In the genomic region with DNA sequence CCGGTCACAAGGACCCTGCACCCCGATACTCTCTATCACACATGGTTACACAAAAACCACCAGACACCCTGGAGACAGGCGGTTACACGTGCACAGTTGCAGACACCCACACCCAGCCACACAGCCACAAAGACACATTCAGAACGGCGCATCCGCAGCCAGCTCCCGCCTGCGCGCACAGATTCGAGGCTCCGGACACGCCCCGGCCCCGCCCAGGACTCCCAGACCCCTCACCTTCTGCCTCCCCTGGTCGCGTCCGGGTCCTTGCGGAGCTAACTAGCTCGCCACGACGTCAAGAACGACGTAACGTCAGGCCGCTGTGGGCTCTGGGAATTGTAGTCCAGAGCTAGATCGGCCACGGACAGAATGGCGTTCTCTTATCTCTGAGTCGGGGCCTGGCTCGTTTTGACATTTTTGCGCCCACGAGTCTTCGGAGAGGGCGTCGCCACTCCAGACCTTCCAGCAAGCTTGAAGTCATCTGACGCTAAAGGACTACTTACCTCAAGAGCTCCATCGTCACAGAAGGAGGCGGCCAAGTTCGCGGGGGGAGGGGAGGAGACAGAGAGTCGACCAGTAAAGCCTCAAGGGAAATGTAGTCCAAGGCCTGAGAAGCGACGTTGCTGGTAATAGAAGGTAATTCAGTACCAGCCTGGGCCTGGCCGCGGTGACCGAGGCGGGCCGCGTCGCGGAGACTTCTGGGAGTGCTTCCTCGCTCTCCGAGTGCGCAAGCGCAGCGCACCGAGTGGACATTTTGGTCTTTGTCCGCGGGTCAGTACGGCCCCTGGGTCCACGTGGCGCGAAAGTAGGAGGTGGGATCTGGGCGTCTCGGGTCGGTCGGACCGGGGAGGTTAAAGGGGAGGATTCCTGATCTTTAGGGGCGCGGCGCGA, we compare ENCODE assay signal across 1 cellular context.
A peak's percentile ranks its signal among the peaks of the same experiment; 100 is the strongest.
TF ChIP-seq lines count a peak whose summit lies in the region.

A gene (plus strand): TSS at position 719 of the 888 bp plus-strand sequence. CDS start 21,335 bp downstream, outside the sequence.
A gene (minus strand): TSS at position 278 of the 888 bp plus-strand sequence. CDS start 12,680 bp downstream, outside the sequence.

TF ChIP-seq in K562, 482 proteins besides CTCF, POLR2A, EP300 and RAD21 (continued from another document and continues in another):
- TF ChIP-seq, protein P1, sequence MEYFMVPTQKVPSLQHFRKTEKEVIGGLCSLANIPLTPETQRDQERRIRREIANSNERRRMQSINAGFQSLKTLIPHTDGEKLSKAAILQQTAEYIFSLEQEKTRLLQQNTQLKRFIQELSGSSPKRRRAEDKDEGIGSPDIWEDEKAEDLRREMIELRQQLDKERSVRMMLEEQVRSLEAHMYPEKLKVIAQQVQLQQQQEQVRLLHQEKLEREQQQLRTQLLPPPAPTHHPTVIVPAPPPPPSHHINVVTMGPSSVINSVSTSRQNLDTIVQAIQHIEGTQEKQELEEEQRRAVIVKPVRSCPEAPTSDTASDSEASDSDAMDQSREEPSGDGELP (CRISPR knock-in tag; IDR thresholded peaks at IDR 0.05; ENCODE audit: borderline replicate concordance), result peak; percentile 80; the same call in 1 of the 2 replicates
- TF ChIP-seq, protein P2, sequence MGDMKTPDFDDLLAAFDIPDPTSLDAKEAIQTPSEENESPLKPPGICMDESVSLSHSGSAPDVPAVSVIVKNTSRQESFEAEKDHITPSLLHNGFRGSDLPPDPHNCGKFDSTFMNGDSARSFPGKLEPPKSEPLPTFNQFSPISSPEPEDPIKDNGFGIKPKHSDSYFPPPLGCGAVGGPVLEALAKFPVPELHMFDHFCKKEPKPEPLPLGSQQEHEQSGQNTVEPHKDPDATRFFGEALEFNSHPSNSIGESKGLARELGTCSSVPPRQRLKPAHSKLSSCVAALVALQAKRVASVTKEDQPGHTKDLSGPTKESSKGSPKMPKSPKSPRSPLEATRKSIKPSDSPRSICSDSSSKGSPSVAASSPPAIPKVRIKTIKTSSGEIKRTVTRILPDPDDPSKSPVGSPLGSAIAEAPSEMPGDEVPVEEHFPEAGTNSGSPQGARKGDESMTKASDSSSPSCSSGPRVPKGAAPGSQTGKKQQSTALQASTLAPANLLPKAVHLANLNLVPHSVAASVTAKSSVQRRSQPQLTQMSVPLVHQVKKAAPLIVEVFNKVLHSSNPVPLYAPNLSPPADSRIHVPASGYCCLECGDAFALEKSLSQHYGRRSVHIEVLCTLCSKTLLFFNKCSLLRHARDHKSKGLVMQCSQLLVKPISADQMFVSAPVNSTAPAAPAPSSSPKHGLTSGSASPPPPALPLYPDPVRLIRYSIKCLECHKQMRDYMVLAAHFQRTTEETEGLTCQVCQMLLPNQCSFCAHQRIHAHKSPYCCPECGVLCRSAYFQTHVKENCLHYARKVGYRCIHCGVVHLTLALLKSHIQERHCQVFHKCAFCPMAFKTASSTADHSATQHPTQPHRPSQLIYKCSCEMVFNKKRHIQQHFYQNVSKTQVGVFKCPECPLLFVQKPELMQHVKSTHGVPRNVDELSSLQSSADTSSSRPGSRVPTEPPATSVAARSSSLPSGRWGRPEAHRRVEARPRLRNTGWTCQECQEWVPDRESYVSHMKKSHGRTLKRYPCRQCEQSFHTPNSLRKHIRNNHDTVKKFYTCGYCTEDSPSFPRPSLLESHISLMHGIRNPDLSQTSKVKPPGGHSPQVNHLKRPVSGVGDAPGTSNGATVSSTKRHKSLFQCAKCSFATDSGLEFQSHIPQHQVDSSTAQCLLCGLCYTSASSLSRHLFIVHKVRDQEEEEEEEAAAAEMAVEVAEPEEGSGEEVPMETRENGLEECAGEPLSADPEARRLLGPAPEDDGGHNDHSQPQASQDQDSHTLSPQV (IDR thresholded peaks at IDR 0.05), result no peak
- TF ChIP-seq HNRNPUL1 (IDR thresholded peaks at IDR 0.05; ENCODE audit: low read length) (no peak), ZNF165 (CRISPR knock-in tag; IDR thresholded peaks at IDR 0.05; ENCODE audit: borderline replicate concordance) (no peak), NCOA1 (IDR thresholded peaks at IDR 0.05; ENCODE audit: low read depth) (no peak; the same call in 1 of the 2 replicates), RBM22 (IDR thresholded peaks at IDR 0.05; ENCODE audit: low read depth, low read length, poor library complexity, severe bottlenecking) (no peak), TCFL5 (CRISPR knock-in tag; conservative IDR thresholded peaks at IDR 0.05) (no peak), CAMTA2 (CRISPR knock-in tag; conservative IDR thresholded peaks at IDR 0.05) (no peak), POU5F1 (IDR thresholded peaks at IDR 0.05; ENCODE audit: borderline replicate concordance, low read depth, low read length, partially characterized antibody) (no peak), TCF7 (IDR thresholded peaks at IDR 0.05; ENCODE audit: borderline replicate concordance) (0 out of 2 replicates have a peak, but pooled peaks have one; percentile 18), TBL1XR1 (IDR thresholded peaks at IDR 0.05; ENCODE audit: low read length in 2 of 2) (peak in 1 of 2 experiments; percentile 37; a peak in 1 of 4 replicates), CEBPB (tag; IDR thresholded peaks at IDR 0.05) (no peak), LEF1 (IDR thresholded peaks at IDR 0.05) (no peak), ZNF324 (CRISPR knock-in tag; IDR thresholded peaks at IDR 0.05) (no peak), ZNF780A (CRISPR knock-in tag; IDR thresholded peaks at IDR 0.05) (no peak), BRD4 (IDR thresholded peaks at IDR 0.05) (no peak; the same call in 1 of the 2 replicates), LCOR (CRISPR knock-in tag; IDR thresholded peaks at IDR 0.05) (peak; percentile 90), CHD2 (IDR thresholded peaks at IDR 0.05; ENCODE audit: low read depth, low read length) (peak; percentile 78), SAP30 (IDR thresholded peaks at IDR 0.05; ENCODE audit: borderline replicate concordance, insufficient read depth, low read depth, low read length, poor library complexity, severe bottlenecking) (peak; percentile 77), NR2C1 (IDR thresholded peaks at IDR 0.05) (no peak; the same call in none of the 2 replicates), NR2C1 (tag; IDR thresholded peaks at IDR 0.05) (peak; percentile 88)
- TF ChIP-seq, protein P3, sequence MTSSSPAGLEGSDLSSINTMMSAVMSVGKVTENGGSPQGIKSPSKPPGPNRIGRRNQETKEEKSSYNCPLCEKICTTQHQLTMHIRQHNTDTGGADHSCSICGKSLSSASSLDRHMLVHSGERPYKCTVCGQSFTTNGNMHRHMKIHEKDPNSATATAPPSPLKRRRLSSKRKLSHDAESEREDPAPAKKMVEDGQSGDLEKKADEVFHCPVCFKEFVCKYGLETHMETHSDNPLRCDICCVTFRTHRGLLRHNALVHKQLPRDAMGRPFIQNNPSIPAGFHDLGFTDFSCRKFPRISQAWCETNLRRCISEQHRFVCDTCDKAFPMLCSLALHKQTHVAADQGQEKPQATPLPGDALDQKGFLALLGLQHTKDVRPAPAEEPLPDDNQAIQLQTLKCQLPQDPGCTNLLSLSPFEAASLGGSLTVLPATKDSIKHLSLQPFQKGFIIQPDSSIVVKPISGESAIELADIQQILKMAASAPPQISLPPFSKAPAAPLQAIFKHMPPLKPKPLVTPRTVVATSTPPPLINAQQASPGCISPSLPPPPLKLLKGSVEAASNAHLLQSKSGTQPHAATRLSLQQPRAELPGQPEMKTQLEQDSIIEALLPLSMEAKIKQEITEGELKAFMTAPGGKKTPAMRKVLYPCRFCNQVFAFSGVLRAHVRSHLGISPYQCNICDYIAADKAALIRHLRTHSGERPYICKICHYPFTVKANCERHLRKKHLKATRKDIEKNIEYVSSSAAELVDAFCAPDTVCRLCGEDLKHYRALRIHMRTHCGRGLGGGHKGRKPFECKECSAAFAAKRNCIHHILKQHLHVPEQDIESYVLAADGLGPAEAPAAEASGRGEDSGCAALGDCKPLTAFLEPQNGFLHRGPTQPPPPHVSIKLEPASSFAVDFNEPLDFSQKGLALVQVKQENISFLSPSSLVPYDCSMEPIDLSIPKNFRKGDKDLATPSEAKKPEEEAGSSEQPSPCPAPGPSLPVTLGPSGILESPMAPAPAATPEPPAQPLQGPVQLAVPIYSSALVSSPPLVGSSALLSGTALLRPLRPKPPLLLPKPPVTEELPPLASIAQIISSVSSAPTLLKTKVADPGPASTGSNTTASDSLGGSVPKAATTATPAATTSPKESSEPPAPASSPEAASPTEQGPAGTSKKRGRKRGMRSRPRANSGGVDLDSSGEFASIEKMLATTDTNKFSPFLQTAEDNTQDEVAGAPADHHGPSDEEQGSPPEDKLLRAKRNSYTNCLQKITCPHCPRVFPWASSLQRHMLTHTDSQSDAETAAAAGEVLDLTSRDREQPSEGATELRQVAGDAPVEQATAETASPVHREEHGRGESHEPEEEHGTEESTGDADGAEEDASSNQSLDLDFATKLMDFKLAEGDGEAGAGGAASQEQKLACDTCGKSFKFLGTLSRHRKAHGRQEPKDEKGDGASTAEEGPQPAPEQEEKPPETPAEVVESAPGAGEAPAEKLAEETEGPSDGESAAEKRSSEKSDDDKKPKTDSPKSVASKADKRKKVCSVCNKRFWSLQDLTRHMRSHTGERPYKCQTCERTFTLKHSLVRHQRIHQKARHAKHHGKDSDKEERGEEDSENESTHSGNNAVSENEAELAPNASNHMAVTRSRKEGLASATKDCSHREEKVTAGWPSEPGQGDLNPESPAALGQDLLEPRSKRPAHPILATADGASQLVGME (CRISPR knock-in tag; IDR thresholded peaks at IDR 0.05), result no peak
- TF ChIP-seq, protein P4, sequence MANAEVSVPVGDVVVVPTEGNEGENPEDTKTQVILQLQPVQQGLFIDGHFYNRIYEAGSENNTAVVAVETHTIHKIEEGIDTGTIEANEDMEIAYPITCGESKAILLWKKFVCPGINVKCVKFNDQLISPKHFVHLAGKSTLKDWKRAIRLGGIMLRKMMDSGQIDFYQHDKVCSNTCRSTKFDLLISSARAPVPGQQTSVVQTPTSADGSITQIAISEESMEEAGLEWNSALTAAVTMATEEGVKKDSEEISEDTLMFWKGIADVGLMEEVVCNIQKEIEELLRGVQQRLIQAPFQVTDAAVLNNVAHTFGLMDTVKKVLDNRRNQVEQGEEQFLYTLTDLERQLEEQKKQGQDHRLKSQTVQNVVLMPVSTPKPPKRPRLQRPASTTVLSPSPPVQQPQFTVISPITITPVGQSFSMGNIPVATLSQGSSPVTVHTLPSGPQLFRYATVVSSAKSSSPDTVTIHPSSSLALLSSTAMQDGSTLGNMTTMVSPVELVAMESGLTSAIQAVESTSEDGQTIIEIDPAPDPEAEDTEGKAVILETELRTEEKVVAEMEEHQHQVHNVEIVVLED (CRISPR knock-in tag; IDR thresholded peaks at IDR 0.05), result peak; percentile 99
- TF ChIP-seq, protein P5, sequence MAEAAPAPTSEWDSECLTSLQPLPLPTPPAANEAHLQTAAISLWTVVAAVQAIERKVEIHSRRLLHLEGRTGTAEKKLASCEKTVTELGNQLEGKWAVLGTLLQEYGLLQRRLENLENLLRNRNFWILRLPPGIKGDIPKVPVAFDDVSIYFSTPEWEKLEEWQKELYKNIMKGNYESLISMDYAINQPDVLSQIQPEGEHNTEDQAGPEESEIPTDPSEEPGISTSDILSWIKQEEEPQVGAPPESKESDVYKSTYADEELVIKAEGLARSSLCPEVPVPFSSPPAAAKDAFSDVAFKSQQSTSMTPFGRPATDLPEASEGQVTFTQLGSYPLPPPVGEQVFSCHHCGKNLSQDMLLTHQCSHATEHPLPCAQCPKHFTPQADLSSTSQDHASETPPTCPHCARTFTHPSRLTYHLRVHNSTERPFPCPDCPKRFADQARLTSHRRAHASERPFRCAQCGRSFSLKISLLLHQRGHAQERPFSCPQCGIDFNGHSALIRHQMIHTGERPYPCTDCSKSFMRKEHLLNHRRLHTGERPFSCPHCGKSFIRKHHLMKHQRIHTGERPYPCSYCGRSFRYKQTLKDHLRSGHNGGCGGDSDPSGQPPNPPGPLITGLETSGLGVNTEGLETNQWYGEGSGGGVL (CRISPR knock-in tag; IDR thresholded peaks at IDR 0.05), result no peak
- TF ChIP-seq, protein P6, sequence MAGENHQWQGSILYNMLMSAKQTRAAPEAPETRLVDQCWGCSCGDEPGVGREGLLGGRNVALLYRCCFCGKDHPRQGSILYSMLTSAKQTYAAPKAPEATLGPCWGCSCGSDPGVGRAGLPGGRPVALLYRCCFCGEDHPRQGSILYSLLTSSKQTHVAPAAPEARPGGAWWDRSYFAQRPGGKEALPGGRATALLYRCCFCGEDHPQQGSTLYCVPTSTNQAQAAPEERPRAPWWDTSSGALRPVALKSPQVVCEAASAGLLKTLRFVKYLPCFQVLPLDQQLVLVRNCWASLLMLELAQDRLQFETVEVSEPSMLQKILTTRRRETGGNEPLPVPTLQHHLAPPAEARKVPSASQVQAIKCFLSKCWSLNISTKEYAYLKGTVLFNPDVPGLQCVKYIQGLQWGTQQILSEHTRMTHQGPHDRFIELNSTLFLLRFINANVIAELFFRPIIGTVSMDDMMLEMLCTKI (IDR thresholded peaks at IDR 0.05; ENCODE audit: partially characterized antibody), result no peak
- TF ChIP-seq, protein P7, sequence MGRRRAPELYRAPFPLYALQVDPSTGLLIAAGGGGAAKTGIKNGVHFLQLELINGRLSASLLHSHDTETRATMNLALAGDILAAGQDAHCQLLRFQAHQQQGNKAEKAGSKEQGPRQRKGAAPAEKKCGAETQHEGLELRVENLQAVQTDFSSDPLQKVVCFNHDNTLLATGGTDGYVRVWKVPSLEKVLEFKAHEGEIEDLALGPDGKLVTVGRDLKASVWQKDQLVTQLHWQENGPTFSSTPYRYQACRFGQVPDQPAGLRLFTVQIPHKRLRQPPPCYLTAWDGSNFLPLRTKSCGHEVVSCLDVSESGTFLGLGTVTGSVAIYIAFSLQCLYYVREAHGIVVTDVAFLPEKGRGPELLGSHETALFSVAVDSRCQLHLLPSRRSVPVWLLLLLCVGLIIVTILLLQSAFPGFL (CRISPR knock-in tag; IDR thresholded peaks at IDR 0.05), result no peak
- TF ChIP-seq, protein P8, sequence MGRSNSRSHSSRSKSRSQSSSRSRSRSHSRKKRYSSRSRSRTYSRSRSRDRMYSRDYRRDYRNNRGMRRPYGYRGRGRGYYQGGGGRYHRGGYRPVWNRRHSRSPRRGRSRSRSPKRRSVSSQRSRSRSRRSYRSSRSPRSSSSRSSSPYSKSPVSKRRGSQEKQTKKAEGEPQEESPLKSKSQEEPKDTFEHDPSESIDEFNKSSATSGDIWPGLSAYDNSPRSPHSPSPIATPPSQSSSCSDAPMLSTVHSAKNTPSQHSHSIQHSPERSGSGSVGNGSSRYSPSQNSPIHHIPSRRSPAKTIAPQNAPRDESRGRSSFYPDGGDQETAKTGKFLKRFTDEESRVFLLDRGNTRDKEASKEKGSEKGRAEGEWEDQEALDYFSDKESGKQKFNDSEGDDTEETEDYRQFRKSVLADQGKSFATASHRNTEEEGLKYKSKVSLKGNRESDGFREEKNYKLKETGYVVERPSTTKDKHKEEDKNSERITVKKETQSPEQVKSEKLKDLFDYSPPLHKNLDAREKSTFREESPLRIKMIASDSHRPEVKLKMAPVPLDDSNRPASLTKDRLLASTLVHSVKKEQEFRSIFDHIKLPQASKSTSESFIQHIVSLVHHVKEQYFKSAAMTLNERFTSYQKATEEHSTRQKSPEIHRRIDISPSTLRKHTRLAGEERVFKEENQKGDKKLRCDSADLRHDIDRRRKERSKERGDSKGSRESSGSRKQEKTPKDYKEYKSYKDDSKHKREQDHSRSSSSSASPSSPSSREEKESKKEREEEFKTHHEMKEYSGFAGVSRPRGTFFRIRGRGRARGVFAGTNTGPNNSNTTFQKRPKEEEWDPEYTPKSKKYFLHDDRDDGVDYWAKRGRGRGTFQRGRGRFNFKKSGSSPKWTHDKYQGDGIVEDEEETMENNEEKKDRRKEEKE (IDR thresholded peaks at IDR 0.05; ENCODE audit: borderline replicate concordance in 1 of 2, control insufficient read depth in 1 of 2, low read depth in 2 of 2, low read length in 1 of 2), result no peak
- TF ChIP-seq, protein P9, sequence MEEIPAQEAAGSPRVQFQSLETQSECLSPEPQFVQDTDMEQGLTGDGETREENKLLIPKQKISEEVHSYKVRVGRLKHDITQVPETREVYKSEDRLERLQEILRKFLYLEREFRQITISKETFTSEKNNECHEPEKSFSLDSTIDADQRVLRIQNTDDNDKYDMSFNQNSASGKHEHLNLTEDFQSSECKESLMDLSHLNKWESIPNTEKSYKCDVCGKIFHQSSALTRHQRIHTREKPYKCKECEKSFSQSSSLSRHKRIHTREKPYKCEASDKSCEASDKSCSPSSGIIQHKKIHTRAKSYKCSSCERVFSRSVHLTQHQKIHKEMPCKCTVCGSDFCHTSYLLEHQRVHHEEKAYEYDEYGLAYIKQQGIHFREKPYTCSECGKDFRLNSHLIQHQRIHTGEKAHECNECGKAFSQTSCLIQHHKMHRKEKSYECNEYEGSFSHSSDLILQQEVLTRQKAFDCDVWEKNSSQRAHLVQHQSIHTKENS (CRISPR knock-in tag; IDR thresholded peaks at IDR 0.05), result no peak
